In genomic region chr17:42155614-42156045, GRCh38 we compare ENCODE assay signal across 8 cellular contexts. TPM values are rescaled to one million over a fixed set of nuclear protein-coding genes. Genes with fewer than 3 reads are reported as not detected.
A peak's percentile ranks its signal among the peaks of the same experiment; 100 is the strongest.
DNase-seq lines count a peak whose midpoint lies in the region; ATAC-seq, FAIRE-seq and TF ChIP-seq lines count a peak whose summit lies in the region.

No MANE protein-coding gene starts in this region.

- no peaks in the 10 kb centered on the region for H3K9me3 Mint-ChIP-seq in CD14-positive monocyte
- no peaks in the 10 kb centered on the region for H3K9me3 Mint-ChIP-seq in effector memory CD8-positive, alpha-beta T cell

- BruUV-seq in PC-3 (replicated peaks; lab: Mats Ljungman, UMichigan): no TSS peak

- H3K36me3 ChIP-seq in neural cell (ENCODE audit: insufficient read depth, low read length) (no peaks in the 10 kb centered on the region), PC-3 (ENCODE audit: low read depth, low read length) (no peaks in the 10 kb centered on the region)

- H3K9me2 ChIP-seq in neural cell (ENCODE audit: insufficient read depth, low read length) (no peaks in the 10 kb centered on the region), PC-3 (replicated peaks; ENCODE audit: low read length) (no peaks in the 10 kb centered on the region)

- H3K4me2 ChIP-seq in neural cell (ENCODE audit: low read length): no peak overlapping the region
- H3K4me2 ChIP-seq in PC-3 (ENCODE audit: low read length): no peak overlapping the region

- H2AFZ ChIP-seq in neural cell (ENCODE audit: low read depth, low read length) (no peak overlapping the region), PC-3 (ENCODE audit: low read length) (no peak overlapping the region)

- H3K27ac Mint-ChIP-seq in CD14-positive monocyte: peak overlapping the region in 6 of 7 donors; percentile 6 to 97 (median 91)
- H3K27ac Mint-ChIP-seq in effector memory CD8-positive, alpha-beta T cell: peak overlapping the region; percentile 91 to 94

- peaks cover 36% of the 10 kb centered on the region for H3K4me1 Mint-ChIP-seq in CD14-positive monocyte
- H3K4me1 Mint-ChIP-seq in effector memory CD8-positive, alpha-beta T cell (ENCODE audit: low read depth in 2 of 2): peaks cover 30 to 36% of the 10 kb centered on the region in 2 donors

- TF ChIP-seq EP300 in neural cell (conservative IDR thresholded peaks at IDR 0.05; ENCODE audit: poor library complexity, severe bottlenecking): no peak

- no peaks in the 10 kb centered on the region for H3K4me1 ChIP-seq in PC-3 (ENCODE audit: insufficient read depth, low read length)

- H4K20me1 ChIP-seq in neural cell (ENCODE audit: insufficient read depth) (no peaks in the 10 kb centered on the region), PC-3 (ENCODE audit: low read length) (no peaks in the 10 kb centered on the region)

- TF ChIP-seq CTCF in CD14-positive monocyte (IDR thresholded peaks at IDR 0.05) (no peak), neural cell (IDR thresholded peaks at IDR 0.05; ENCODE audit: poor library complexity, severe bottlenecking) (no peak), PC-3 (conservative IDR thresholded peaks at IDR 0.05; ENCODE audit: low read depth, low read length) (no peak)

- H3K27me3 Mint-ChIP-seq in CD14-positive monocyte (ENCODE audit: low read depth in 3 of 3): peaks cover 0 to 2% (median 0%) of the 10 kb centered on the region in 3 donors
- no peaks in the 10 kb centered on the region for H3K27me3 Mint-ChIP-seq in effector memory CD8-positive, alpha-beta T cell

- H3K27me3 ChIP-seq in neural cell (ENCODE audit: insufficient read depth, low read depth, low read length) (no peaks in the 10 kb centered on the region), PC-3 (ENCODE audit: low read length) (no peaks in the 10 kb centered on the region)

- TF ChIP-seq RAD21 in neural cell (conservative IDR thresholded peaks at IDR 0.05): no peak

- H3K36me3 Mint-ChIP-seq in CD14-positive monocyte: peaks cover 15 to 23% of the 10 kb centered on the region in 2 donors
- H3K36me3 Mint-ChIP-seq in effector memory CD8-positive, alpha-beta T cell (ENCODE audit: insufficient read depth): peaks cover 25% of the 10 kb centered on the region

- DNase-seq in CD14-positive monocyte (ENCODE audit: low spot score): no peak
- peak; percentile 21 for DNase-seq in NCI-H2227 treated with DMSO at 0.1 percent for 48 hours (lab: John Stamatoyannopoulos, UW)
- DNase-seq in effector memory CD8-positive, alpha-beta T cell: no peak
- DNase-seq in PC-3: no peak
- DNase-seq in urothelium cell line (ENCODE audit: low spot score): no peak
- no peak for DNase-seq in activated CD8-positive, alpha-beta memory T cell treated with anti-CD3 and anti-CD28 coated beads, Interleukin-2, amount 50 U/mL, for 4 hours
- DNase-seq in COR-L47 (lab: John Stamatoyannopoulos, UW): no peak

- H3K4me3 Mint-ChIP-seq in CD14-positive monocyte: peak overlapping the region; percentile 84 to 93
- peak overlapping the region; percentile 90 to 95 for H3K4me3 Mint-ChIP-seq in effector memory CD8-positive, alpha-beta T cell

- CTCF ChIA-PET in PC-3 (lab: Charles Lee): no interaction called here

- H3K9ac ChIP-seq in neural cell (ENCODE audit: low read length) (no peak overlapping the region), PC-3 (ENCODE audit: low read length) (no peak overlapping the region)

- POLR2A ChIA-PET in PC-3 (lab: Charles Lee; ENCODE audit: unreplicated experiment): no interaction called here

- intact Hi-C loops in CD14-positive monocyte (cut with micrococcal nuclease): loop anchor here (2.0 to 5.0 kb wide), 2 partner anchors 189 to 422 kb away; partner anchors contain the start of genes CNP (in 1 of the 2) and PSMC3IP (in 1 of the 2)
- intact Hi-C loops in PC-3 (cut with micrococcal nuclease): no loop called here

- no peak for FAIRE-seq in urothelium cell line (lab: Jason Lieb, UNC)

- no peak for ATAC-seq in effector memory CD8-positive, alpha-beta T cell (replicated peaks)
- ATAC-seq in PC-3: no peak

- no peaks in the 10 kb centered on the region for H3F3A ChIP-seq in neural cell (ENCODE audit: insufficient read depth, low read length, poor library complexity, severe bottlenecking)
- H3F3A ChIP-seq in PC-3 (ENCODE audit: low read length, unreplicated experiment): no peaks in the 10 kb centered on the region

- H3K4me3 ChIP-seq in neural cell (ENCODE audit: low read length) (peak overlapping the region; percentile 92), PC-3 (ENCODE audit: low read length) (no peak overlapping the region)

- no peak overlapping the region for H3K27ac ChIP-seq in neural cell (ENCODE audit: low read length)
- H3K27ac ChIP-seq in PC-3 (ENCODE audit: low read length): no peak overlapping the region

- H3K79me2 ChIP-seq in neural cell (replicated peaks; ENCODE audit: insufficient read depth, low read length): peaks cover 28% of the 10 kb centered on the region
- H3K79me2 ChIP-seq in PC-3 (ENCODE audit: low read length): no peaks in the 10 kb centered on the region

- H3K9me3 ChIP-seq in neural cell (ENCODE audit: low read length) (no peaks in the 10 kb centered on the region), PC-3 (ENCODE audit: low read length) (no peaks in the 10 kb centered on the region)

TF ChIP-seq in neural cell, 6 proteins besides CTCF, POLR2A, EP300 and RAD21:
- TF ChIP-seq REST (IDR thresholded peaks at IDR 0.05; ENCODE audit: borderline replicate concordance): no peak
- no peak for TF ChIP-seq MXI1 (conservative IDR thresholded peaks at IDR 0.05; ENCODE audit: poor library complexity, severe bottlenecking)
- no peak for TF ChIP-seq POLR2AphosphoS5 (IDR thresholded peaks at IDR 0.05)
- no peak for TF ChIP-seq EZH2 (IDR thresholded peaks at IDR 0.05; ENCODE audit: borderline replicate concordance, insufficient read depth, low read length, poor library complexity, severe bottlenecking)
- no peak for TF ChIP-seq TAF1 (IDR thresholded peaks at IDR 0.05; ENCODE audit: low read depth)
- no peak for TF ChIP-seq SMC3 (conservative IDR thresholded peaks at IDR 0.05; ENCODE audit: poor library complexity)

RNA-seq across cellular contexts. Expression of gene RAB5C, which starts 0.8 kb away (rescaled TPM):
- 100 to 1,000 TPM; 165 to 171 TPM for polyA plus RNA-seq in CD14-positive monocyte
- 95.9 and 97.2 TPM in 2 replicates for polyA plus RNA-seq in neural cell
- polyA minus RNA-seq in neural cell: 69.8 and 76.2 TPM in 2 replicates
- not detected in 2 replicates for total RNA-seq in PC-3 (2014; rRNA removed)

RNA-seq across cellular contexts. Expression of gene KCNH4, which starts 25.3 kb away (rescaled TPM):
- polyA plus RNA-seq in CD14-positive monocyte (not detected), neural cell (0.56 and 0.78 TPM in 2 replicates)
- 1.2 TPM in 2 replicates for polyA minus RNA-seq in neural cell
- not detected in 2 replicates for total RNA-seq in PC-3 (2014; rRNA removed)

RNA-seq across cellular contexts. Expression of gene HCRT, which starts 29.6 kb away (rescaled TPM):
- polyA plus RNA-seq in CD14-positive monocyte (not detected), neural cell (not detected in 2 replicates)
- not detected in 2 replicates for polyA minus RNA-seq in neural cell
- not detected in 2 replicates for total RNA-seq in PC-3 (2014; rRNA removed)

RNA-seq across cellular contexts. Expression of gene HSPB9, which starts 33.0 kb away (rescaled TPM):
- polyA plus RNA-seq in CD14-positive monocyte: not detected
- polyA plus RNA-seq in neural cell: not detected in 2 replicates
- not detected in 2 replicates for polyA minus RNA-seq in neural cell
- not detected in 2 replicates for total RNA-seq in PC-3 (2014; rRNA removed)

RNA-seq across cellular contexts. Expression of gene KAT2A, which starts 34.5 kb away (rescaled TPM):
- 1 to 10 TPM; 1.9 to 2.0 TPM for polyA plus RNA-seq in CD14-positive monocyte
- 30.5 and 39.9 TPM in 2 replicates for polyA plus RNA-seq in neural cell
- 12.7 and 15.2 TPM in 2 replicates for polyA minus RNA-seq in neural cell
- total RNA-seq in PC-3 (2014; rRNA removed): not detected in 2 replicates
